17 cellular contexts compared by ENCODE assay signal in genomic region chr12:16012086-16012485, GRCh38.
DNase-seq lines count a peak whose midpoint lies in the region; ATAC-seq, FAIRE-seq and TF ChIP-seq lines count a peak whose summit lies in the region.
"Had no signal": no experiment of that assay in that cellular context is flagged by ENCODE, and none has a peak within 500 bp of the region (broad histone marks: within the 10 kb centered on the region; RNA-seq: fewer than 3 reads in every experiment).

No MANE protein-coding gene starts in this region.

- H3K4me3 Mint-ChIP-seq in activated T-cell treated with anti-CD3 and anti-CD28 coated beads, Interleukin-2, amount 50 U/mL, for 72 hours = no peak overlapping the region
- H3K4me3 Mint-ChIP-seq: natural killer cell, WTC11 had no signal

- H3K9ac ChIP-seq in MM.1S (ENCODE audit: low read length) = no peak overlapping the region

- H3K4me1 ChIP-seq in MM.1S (ENCODE audit: low read length) (peaks cover 16% of the 10 kb centered on the region), right lobe of liver (peaks cover 0 to 51% (median 14%) of the 10 kb centered on the region in 4 donors), small intestine (ENCODE audit: control insufficient read depth in 2 of 2, insufficient read depth in 1 of 2, low read depth in 1 of 2, low read length in 1 of 2) (no peaks in the 10 kb centered on the region)

- no peaks in the 10 kb centered on the region for H3K27me3 Mint-ChIP-seq in activated T-cell treated with anti-CD3 and anti-CD28 coated beads, Interleukin-2, amount 50 U/mL, for 72 hours (ENCODE audit: low read depth)

- no peak for TF ChIP-seq POLR2A in right lobe of liver (IDR thresholded peaks at IDR 0.05)

- H3K27me3 ChIP-seq in MM.1S (replicated peaks; ENCODE audit: insufficient read depth, low read length) (no peaks in the 10 kb centered on the region), right lobe of liver (no peaks in the 10 kb centered on the region), small intestine (ENCODE audit: control insufficient read depth in 2 of 2, insufficient read depth in 2 of 2, low read length in 2 of 2) (no peaks in the 10 kb centered on the region)

- no peaks in the 10 kb centered on the region for H3K9me2 ChIP-seq in MM.1S (replicated peaks; ENCODE audit: insufficient read depth, low read length)

- H3K9me3 Mint-ChIP-seq in activated T-cell treated with anti-CD3 and anti-CD28 coated beads, Interleukin-2, amount 50 U/mL, for 72 hours = peaks cover 12 to 13% of the 10 kb centered on the region in 2 donors

- TF ChIP-seq CTCF in MM.1S (IDR thresholded peaks at IDR 0.05; ENCODE audit: low read length) (no peak), right lobe of liver (IDR thresholded peaks at IDR 0.05) (no peak)

- H3K27ac Mint-ChIP-seq in activated T-cell treated with anti-CD3 and anti-CD28 coated beads, Interleukin-2, amount 50 U/mL, for 72 hours = no peak overlapping the region
- H3K27ac Mint-ChIP-seq: natural killer cell, WTC11 had no signal

- no peaks in the 10 kb centered on the region for H3K4me1 Mint-ChIP-seq in activated T-cell treated with anti-CD3 and anti-CD28 coated beads, Interleukin-2, amount 50 U/mL, for 72 hours (ENCODE audit: low read depth)

- H3K36me3 Mint-ChIP-seq in activated T-cell treated with anti-CD3 and anti-CD28 coated beads, Interleukin-2, amount 50 U/mL, for 72 hours (ENCODE audit: insufficient read depth in 2 of 2) = peaks cover 13 to 29% of the 10 kb centered on the region in 2 donors

- no peak for FAIRE-seq in small intestine (lab: Jason Lieb, UNC)
- FAIRE-seq: HTR-8/SVneo had no signal

- H3K4me3 ChIP-seq in MM.1S (ENCODE audit: low read length) (peak overlapping the region; percentile 26; the same call in 1 of the 2 replicates), right lobe of liver (no peak overlapping the region), small intestine (ENCODE audit: low read depth in 1 of 2, low read length in 2 of 2) (no peak overlapping the region)

- peak overlapping the region; percentile 44; the same call in 1 of the 2 replicates for H3K27ac ChIP-seq in MM.1S (ENCODE audit: low read length)
- H3K27ac ChIP-seq in right lobe of liver = peak overlapping the region; percentile 51 to 53 (median 52)
- no peak overlapping the region for H3K27ac ChIP-seq in small intestine (ENCODE audit: low read depth in 1 of 2, low read length in 1 of 2)

- peaks cover 8% of the 10 kb centered on the region for H3F3A ChIP-seq in MM.1S (ENCODE audit: insufficient read depth, low read length)

- peak; percentile 78 to 89 (median 86) for ATAC-seq in right lobe of liver
- ATAC-seq in activated T-cell treated with anti-CD3 and anti-CD28 coated beads, Interleukin-2, amount 50 U/mL, for 72 hours (replicated peaks in 1 of 2) = no peak
- ATAC-seq: natural killer cell, WTC11 had no signal

- intact Hi-C loops in right lobe of liver (cut with DNase I) = no loop called here

- H3K4me2 ChIP-seq in MM.1S (ENCODE audit: low read depth, low read length) = peak overlapping the region; percentile 33

- H3K36me3 ChIP-seq in MM.1S (replicated peaks; ENCODE audit: insufficient read depth, low read length) = no peaks in the 10 kb centered on the region
- peaks cover 0 to 3% (median 0%) of the 10 kb centered on the region in 4 donors for H3K36me3 ChIP-seq in right lobe of liver
- peaks cover 2 to 5% of the 10 kb centered on the region in 2 donors for H3K36me3 ChIP-seq in small intestine (ENCODE audit: control insufficient read depth in 2 of 2, insufficient read depth in 2 of 2, low read length in 2 of 2)

- H3K9me3 ChIP-seq in MM.1S (replicated peaks; ENCODE audit: insufficient read depth, low read length) (no peaks in the 10 kb centered on the region), right lobe of liver (no peaks in the 10 kb centered on the region), small intestine (ENCODE audit: control insufficient read depth, low read depth) (no peaks in the 10 kb centered on the region)

- H4K20me1 ChIP-seq in MM.1S (ENCODE audit: insufficient read depth, low read length) = no peaks in the 10 kb centered on the region

- DNase-seq in MM.1S (peak; percentile 61), dedifferentiated amniotic fluid mesenchymal stem cell (ENCODE audit: extremely low spot score) (peak; percentile 75), right lobe of liver (peak; percentile 67 to 82 (median 72)), superior temporal gyrus (ENCODE audit: extremely low spot score) (peak; percentile 24), NCI-H774 (lab: John Stamatoyannopoulos, UW) (no peak), cerebellum (ENCODE audit: low spot score) (no peak), small intestine (no peak)
- no peak for DNase-seq in activated T-cell treated with anti-CD3 and anti-CD28 coated beads, Interleukin-2, amount 50 U/mL, for 72 hours
- DNase-seq: activated T-cell treated with anti-CD3 and anti-CD28 coated beads, Interleukin-2, amount 50 U/mL, for 1 hour; cerebellar nuclear complex; DMS153; hippocampal formation; natural killer cell; NCI-H2171; stimulated activated CD4-positive, alpha-beta T cell treated with anti-CD3 and anti-CD28 coated beads, Interleukin-4, amount 100 ng/mL, for 24 hours had no signal

- no peak overlapping the region for H2AFZ ChIP-seq in MM.1S (ENCODE audit: low read length)

- no peaks in the 10 kb centered on the region for H3K79me2 ChIP-seq in MM.1S (ENCODE audit: low read length)

Comparison
In these comparisons a context has a peak if more than half of its experiments do, and no peak if none do; other contexts are left out.
1. DNase-seq: peak in MM.1S (single experiment), dedifferentiated amniotic fluid mesenchymal stem cell (single experiment), right lobe of liver (3 of 3) and superior temporal gyrus (single experiment); none in NCI-H774 (single experiment), cerebellum (single experiment), activated T-cell treated with anti-CD3 and anti-CD28 coated beads, Interleukin-2, amount 50 U/mL, for 72 hours (0 of 2) and small intestine (single experiment).
2. H3K27ac ChIP-seq: peak in MM.1S (single experiment) and right lobe of liver (3 of 3); none in small intestine (0 of 2).
3. ATAC-seq: peak in right lobe of liver (4 of 4); none in activated T-cell treated with anti-CD3 and anti-CD28 coated beads, Interleukin-2, amount 50 U/mL, for 72 hours (0 of 2).